11 cellular contexts compared by ENCODE assay signal in the genomic region with DNA sequence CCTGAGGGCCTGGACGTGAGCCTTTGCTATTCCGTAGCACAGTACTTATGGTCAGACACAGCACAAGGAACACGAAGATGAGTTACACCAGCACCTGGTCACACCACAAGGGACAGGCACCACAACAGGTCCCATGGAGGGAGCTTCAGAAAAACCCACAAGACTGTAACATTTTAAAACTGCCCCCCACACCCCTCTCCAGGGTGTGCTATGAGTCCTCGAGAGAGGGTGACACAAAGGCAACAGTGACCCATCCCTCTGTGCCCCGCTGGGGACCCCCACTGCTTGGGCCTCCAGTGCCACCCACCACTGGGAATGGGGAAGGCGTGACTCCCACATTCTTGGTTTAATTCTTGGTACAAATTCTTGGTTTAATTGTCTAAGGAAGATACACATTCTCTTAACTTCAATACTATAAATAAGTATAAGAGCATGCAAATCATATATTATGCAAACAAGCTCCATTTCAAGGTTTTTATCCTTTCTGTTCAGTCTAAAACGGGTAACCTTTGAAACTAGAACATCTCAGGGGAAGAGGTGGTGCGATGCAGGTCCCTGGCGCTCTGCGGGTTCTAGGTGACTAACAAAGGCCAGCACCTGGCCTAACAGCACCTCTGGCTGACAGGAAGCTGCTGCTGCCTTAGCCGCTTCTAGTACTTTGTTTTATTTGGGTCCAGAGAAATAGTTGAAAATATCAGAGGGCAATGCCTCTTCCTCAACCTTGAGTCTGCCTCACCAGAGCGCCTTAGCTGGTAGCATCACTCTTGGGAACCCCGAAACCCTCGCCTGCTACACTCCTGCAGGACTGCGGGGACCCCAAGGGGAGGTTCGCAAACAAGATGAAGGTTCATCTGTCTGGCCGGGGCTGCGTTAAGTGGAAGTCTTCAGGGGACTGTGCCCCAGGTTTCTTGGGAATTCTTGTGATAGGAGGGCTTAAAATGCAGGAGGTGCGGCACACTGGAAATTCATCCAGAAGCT. TPM values are rescaled to one million over a fixed set of nuclear protein-coding genes. Genes with fewer than 3 reads are reported as not detected.
A peak's percentile ranks its signal among the peaks of the same experiment; 100 is the strongest.
DNase-seq lines count a peak whose midpoint lies in the region; ATAC-seq and TF ChIP-seq lines count a peak whose summit lies in the region.
"Had no signal": no experiment of that assay in that cellular context is flagged by ENCODE, and none has a peak within 500 bp of the region (broad histone marks: within the 10 kb centered on the region; RNA-seq: fewer than 3 reads in every experiment).

No MANE protein-coding gene starts in this region.

- ATAC-seq in GM18907 (IDR thresholded peaks at IDR 0.05; ENCODE audit: unreplicated experiment) (peak; percentile 64), GM21576 (IDR thresholded peaks at IDR 0.05; ENCODE audit: unreplicated experiment) (peak; percentile 62), HG03342 (IDR thresholded peaks at IDR 0.05; ENCODE audit: unreplicated experiment) (peak; percentile 56), foreskin keratinocyte (no peak)

- TF ChIP-seq CTCF in foreskin keratinocyte (conservative IDR thresholded peaks at IDR 0.05) (no peak), nephron progenitor cell (IDR thresholded peaks at IDR 0.05) (no peak)

- H3K4me1 ChIP-seq in thymus (ENCODE audit: control insufficient read depth, insufficient read depth, low read length) (no peaks in the 10 kb centered on the region), foreskin keratinocyte (no peaks in the 10 kb centered on the region)
- H3K4me1 ChIP-seq: parathyroid adenoma had no signal

- no peaks in the 10 kb centered on the region for H3K9me3 Mint-ChIP-seq in nephron progenitor cell
- H3K9me3 Mint-ChIP-seq: activated CD4-positive, alpha-beta memory T cell treated with anti-CD3 and anti-CD28 coated beads, Interleukin-2, amount 10 ng/mL, durations not matched to agents 7 days and 5 days had no signal

- H3K27ac ChIP-seq in thymus (ENCODE audit: low read depth) (peak overlapping the region; percentile 31), foreskin keratinocyte (no peak overlapping the region)
- H3K27ac ChIP-seq: parathyroid adenoma had no signal

- H3K4me1 Mint-ChIP-seq in nephron progenitor cell = peaks cover 29% of the 10 kb centered on the region

- H3K36me3 ChIP-seq in thymus (ENCODE audit: control insufficient read depth, insufficient read depth) = peaks cover 57% of the 10 kb centered on the region

- no peak overlapping the region for H3K27ac Mint-ChIP-seq in nephron progenitor cell
- H3K27ac Mint-ChIP-seq: activated CD4-positive, alpha-beta memory T cell treated with anti-CD3 and anti-CD28 coated beads, Interleukin-2, amount 10 ng/mL, durations not matched to agents 7 days and 5 days had no signal

- 97% methylated on average over 19 of the region's 19 CpGs for WGBS in thymus

- no peak overlapping the region for H3K4me3 Mint-ChIP-seq in nephron progenitor cell
- H3K4me3 Mint-ChIP-seq: activated CD4-positive, alpha-beta memory T cell treated with anti-CD3 and anti-CD28 coated beads, Interleukin-2, amount 10 ng/mL, durations not matched to agents 7 days and 5 days had no signal

- peaks cover 31% of the 10 kb centered on the region for H3K36me3 Mint-ChIP-seq in nephron progenitor cell (ENCODE audit: low read depth)

- no peak for DNase-seq in foreskin keratinocyte
- no peak for DNase-seq in ecto neural progenitor cell (ENCODE audit: low spot score)
- no peak for DNase-seq in nephron progenitor cell
- DNase-seq: activated CD4-positive, alpha-beta memory T cell treated with anti-CD3 and anti-CD28 coated beads, Interleukin-2, amount 10 ng/mL, durations not matched to agents 7 days and 5 days; NCI-H1694; SHP77 had no signal

- H3K27me3 ChIP-seq in thymus (ENCODE audit: control insufficient read depth, insufficient read depth) (no peaks in the 10 kb centered on the region), foreskin keratinocyte (no peaks in the 10 kb centered on the region)

- H3K27me3 Mint-ChIP-seq in nephron progenitor cell (ENCODE audit: low read depth, poor library complexity) = peaks cover 4% of the 10 kb centered on the region
- H3K27me3 Mint-ChIP-seq: activated CD4-positive, alpha-beta memory T cell treated with anti-CD3 and anti-CD28 coated beads, Interleukin-2, amount 10 ng/mL, durations not matched to agents 7 days and 5 days had no signal

- H3K4me3 ChIP-seq in thymus (ENCODE audit: low read length) = no peak overlapping the region

- no peaks in the 10 kb centered on the region for H3K9me3 ChIP-seq in thymus (ENCODE audit: control insufficient read depth)

RNA-seq across cellular contexts. Expression of a gene that starts 45.7 kb away (rescaled TPM):
- polyA plus RNA-seq in thymus (6.1 TPM), foreskin keratinocyte (1.4 TPM in 2 replicates)
- total RNA-seq in foreskin keratinocyte = 5.3 and 5.7 TPM in 2 replicates
